Comparison of ENCODE assay signal across 18 cellular contexts in genomic region chr2:69010437-69011194, GRCh38. TPM values are rescaled to one million over a fixed set of nuclear protein-coding genes. Genes with fewer than 3 reads are reported as not detected.
"Had no signal": no experiment of that assay in that cellular context is flagged by ENCODE, and none has a peak within 500 bp of the region (broad histone marks: within the 10 kb centered on the region; RNA-seq: fewer than 3 reads in every experiment).

No MANE protein-coding gene starts in this region.

- ATAC-seq: left lobe of liver, right cardiac atrium had no signal

- H3K9me3 ChIP-seq: prostate gland had no signal

- DNase-seq: activated CD4-positive, alpha-beta T cell treated with anti-CD3 and anti-CD28 coated beads, Interleukin-2, amount 50 U/mL, for 4 hours; activated naive CD4-positive, alpha-beta T cell treated with anti-CD3 and anti-CD28 coated beads, Interleukin-2, amount 10 ng/mL, durations not matched to agents 7 days and 5 days; nephron progenitor cell; right cardiac atrium; small intestine; stimulated activated CD4-positive, alpha-beta T cell treated with anti-CD3 and anti-CD28 coated beads, Interleukin-4, amount 100 ng/mL, for 4 hours; stimulated activated CD8-positive, alpha-beta memory T cell treated with anti-CD3 and anti-CD28 coated beads, Interleukin-4, amount 100 ng/mL, for 48 hours; stimulated activated naive CD4-positive, alpha-beta T cell treated with Interleukin-2 at 50 U/mL for 16 hours; substantia nigra had no signal

- FAIRE-seq: astrocyte, bronchial epithelial cell, colon, endometrium, islet of Langerhans, small intestine had no signal

- H3K4me1 ChIP-seq: prostate gland had no signal

- H3K36me3 ChIP-seq: prostate gland had no signal

- H3K27ac ChIP-seq: prostate gland had no signal

- H3K4me3 ChIP-seq: prostate gland had no signal

RNA-seq across cellular contexts. Expression of gene ANTXR1, which starts 2.4 kb away (rescaled TPM):
- total RNA-seq: activated T-helper 2 cell treated with anti-CD3 and anti-CD28 coated beads, Interferon-gamma antibody, Interleukin-2, Interleukin-4, amounts not matched to agents 10 μg/mL and 5 μg/mL and 100 μg/mL, durations not matched to agents 14 hours and 24 hours and 36 hours had no signal

RNA-seq across cellular contexts. Expression of gene GKN1, which starts 36.2 kb away (rescaled TPM):
- total RNA-seq: activated T-helper 2 cell treated with anti-CD3 and anti-CD28 coated beads, Interferon-gamma antibody, Interleukin-2, Interleukin-4, amounts not matched to agents 10 μg/mL and 5 μg/mL and 100 μg/mL, durations not matched to agents 14 hours and 24 hours and 36 hours; astrocyte; bronchial epithelial cell; left lobe of liver; osteoblast; prostate gland; right cardiac atrium had no signal
- polyA plus RNA-seq: right cardiac atrium had no signal

RNA-seq across cellular contexts. Expression of gene GKN2, which starts 57.9 kb away (rescaled TPM):
- total RNA-seq: activated T-helper 2 cell treated with anti-CD3 and anti-CD28 coated beads, Interferon-gamma antibody, Interleukin-2, Interleukin-4, amounts not matched to agents 10 μg/mL and 5 μg/mL and 100 μg/mL, durations not matched to agents 14 hours and 24 hours and 36 hours; astrocyte; bronchial epithelial cell; left lobe of liver; osteoblast; prostate gland; right cardiac atrium had no signal
- polyA plus RNA-seq: right cardiac atrium had no signal
